22 cellular contexts compared by ENCODE assay signal in genomic region chr5:9789818-9790217, GRCh38.
A peak's percentile ranks its signal among the peaks of the same experiment; 100 is the strongest.
DNase-seq lines count a peak whose midpoint lies in the region; ATAC-seq and TF ChIP-seq lines count a peak whose summit lies in the region.
"Had no signal": no experiment of that assay in that cellular context is flagged by ENCODE, and none has a peak within 500 bp of the region (broad histone marks: within the 10 kb centered on the region; RNA-seq: fewer than 3 reads in every experiment).

No MANE protein-coding gene starts in this region.

- CTCF ChIA-PET in HEK293 (lab: Yijun Ruan, JAX), result no interaction called here

- H3K36me3 ChIP-seq in HEK293 (ENCODE audit: control insufficient read depth in 2 of 2, insufficient read depth in 1 of 2, low read length in 2 of 2), result no peaks in the 10 kb centered on the region
- H3K36me3 ChIP-seq: BLaER1, SJSA1 had no signal

- H3K4me3 ChIP-seq in right cardiac atrium (ENCODE audit: low read length) (no peak overlapping the region), HEK293 (ENCODE audit: low read depth, low read length) (no peak overlapping the region), fibroblast of the aortic adventitia (ENCODE audit: low read depth, low read length) (no peak overlapping the region)
- H3K4me3 ChIP-seq: BLaER1, GM23248, SJSA1 had no signal

- H3K9me3 ChIP-seq in right cardiac atrium (ENCODE audit: control insufficient read depth, low read length), result peaks cover 5% of the 10 kb centered on the region
- no peaks in the 10 kb centered on the region for H3K9me3 ChIP-seq in HEK293 (ENCODE audit: control insufficient read depth, insufficient read depth, low read depth, low read length)
- H3K9me3 ChIP-seq: BLaER1, SJSA1 had no signal

- no peak for DNase-seq in Right ventricle myocardium inferior (ENCODE audit: missing footprints)
- DNase-seq in right cardiac atrium, result no peak
- DNase-seq in NCI-H2029 treated with DMSO at 0.1 percent for 48 hours (lab: John Stamatoyannopoulos, UW), result peak; percentile 1
- DNase-seq in fibroblast of the aortic adventitia (ENCODE audit: low read depth), result peak; percentile 10
- DNase-seq in stimulated activated CD4-positive, alpha-beta T cell treated with anti-CD3 and anti-CD28 coated beads, Interleukin-15, amount 100 ng/mL, for 24 hours, result no peak
- no peak for DNase-seq in stimulated activated CD4-positive, alpha-beta T cell treated with anti-CD3 and anti-CD28 coated beads, Interleukin-4, amount 100 ng/mL, for 1 hour
- DNase-seq: 8988T; CD4-positive, CD25-positive, alpha-beta regulatory T cell; DMS153; DND-41; H7; KBM-7; NCI-H2081; NCI-H2171; NCI-H226; NCI-H510A; PC-3 had no signal

- intact Hi-C loops in Right ventricle myocardium inferior (cut with DNase I), result no loop called here
- intact Hi-C loops in right cardiac atrium (cut with DNase I), result no loop called here

- no peak for TF ChIP-seq CTCF in HEK293 (tag by site-specific recombination; IDR thresholded peaks at IDR 0.05)
- no peak for TF ChIP-seq CTCF in fibroblast of the aortic adventitia (IDR thresholded peaks at IDR 0.05; ENCODE audit: insufficient read depth, low read length)

- ATAC-seq in Right ventricle myocardium inferior, result peak; percentile 27
- no peak for ATAC-seq in right cardiac atrium
- ATAC-seq in GM18511 (IDR thresholded peaks at IDR 0.05; ENCODE audit: unreplicated experiment), result no peak
- ATAC-seq: PC-3 had no signal

- no peaks in the 10 kb centered on the region for H3K27me3 ChIP-seq in right cardiac atrium (ENCODE audit: control insufficient read depth, insufficient read depth)
- H3K27me3 ChIP-seq: BLaER1, SJSA1 had no signal

- POLR2A ChIA-PET in HEK293 (lab: Yijun Ruan, JAX), result no interaction called here

- H3K27ac ChIP-seq in right cardiac atrium (ENCODE audit: low read length) (no peak overlapping the region), HEK293 (ENCODE audit: extremely low read depth, low read depth, low read length) (no peak overlapping the region)
- H3K27ac ChIP-seq: BLaER1, GM23248, SJSA1 had no signal

- 58% methylated on average over 2 of the region's 2 CpGs for WGBS in right cardiac atrium

- no peaks in the 10 kb centered on the region for H3K4me1 ChIP-seq in right cardiac atrium (ENCODE audit: control insufficient read depth, insufficient read depth, low read length)
- no peaks in the 10 kb centered on the region for H3K4me1 ChIP-seq in HEK293 (ENCODE audit: control insufficient read depth, insufficient read depth, low read length)
- H3K4me1 ChIP-seq: BLaER1, SJSA1 had no signal

TF ChIP-seq in HEK293, 187 proteins besides CTCF, POLR2A, EP300 and RAD21:
- TF ChIP-seq SCRT1 (tag by site-specific recombination; IDR thresholded peaks at IDR 0.05; ENCODE audit: borderline replicate concordance) (0 out of 2 replicates have a peak, but pooled peaks have one; percentile 40), ZNF596 (tag by site-specific recombination; IDR thresholded peaks at IDR 0.05) (no peak), ZBTB8A (tag by site-specific recombination; IDR thresholded peaks at IDR 0.05) (no peak), HIC1 (tag by site-specific recombination; IDR thresholded peaks at IDR 0.05) (no peak), ZNF394 (tag by site-specific recombination; IDR thresholded peaks at IDR 0.05; ENCODE audit: borderline replicate concordance) (no peak), REST (tag by site-specific recombination; IDR thresholded peaks at IDR 0.05) (no peak), ZNF239 (tag by site-specific recombination; IDR thresholded peaks at IDR 0.05) (no peak), ZNF350 (tag by site-specific recombination; IDR thresholded peaks at IDR 0.05) (no peak), ZNF138 (tag by site-specific recombination; IDR thresholded peaks at IDR 0.05; ENCODE audit: borderline replicate concordance) (no peak), ZNF146 (tag by site-specific recombination; IDR thresholded peaks at IDR 0.05) (no peak), BCL6B (tag by site-specific recombination; IDR thresholded peaks at IDR 0.05) (no peak), SCRT2 (tag by site-specific recombination; IDR thresholded peaks at IDR 0.05) (peak; percentile 66; the same call in 1 of the 2 replicates), ZNF221 (tag by site-specific recombination; IDR thresholded peaks at IDR 0.05; ENCODE audit: borderline replicate concordance) (no peak)

Comparison
In these comparisons a context has a peak if more than half of its experiments do, and no peak if none do; other contexts are left out.
1. DNase-seq: peak in NCI-H2029 treated with DMSO at 0.1 percent for 48 hours (single experiment) and fibroblast of the aortic adventitia (single experiment); none in Right ventricle myocardium inferior (single experiment), right cardiac atrium (0 of 3), stimulated activated CD4-positive, alpha-beta T cell treated with anti-CD3 and anti-CD28 coated beads, Interleukin-15, amount 100 ng/mL, for 24 hours (single experiment) and stimulated activated CD4-positive, alpha-beta T cell treated with anti-CD3 and anti-CD28 coated beads, Interleukin-4, amount 100 ng/mL, for 1 hour (single experiment).